8 cellular contexts compared by ENCODE assay signal in the genomic region with DNA sequence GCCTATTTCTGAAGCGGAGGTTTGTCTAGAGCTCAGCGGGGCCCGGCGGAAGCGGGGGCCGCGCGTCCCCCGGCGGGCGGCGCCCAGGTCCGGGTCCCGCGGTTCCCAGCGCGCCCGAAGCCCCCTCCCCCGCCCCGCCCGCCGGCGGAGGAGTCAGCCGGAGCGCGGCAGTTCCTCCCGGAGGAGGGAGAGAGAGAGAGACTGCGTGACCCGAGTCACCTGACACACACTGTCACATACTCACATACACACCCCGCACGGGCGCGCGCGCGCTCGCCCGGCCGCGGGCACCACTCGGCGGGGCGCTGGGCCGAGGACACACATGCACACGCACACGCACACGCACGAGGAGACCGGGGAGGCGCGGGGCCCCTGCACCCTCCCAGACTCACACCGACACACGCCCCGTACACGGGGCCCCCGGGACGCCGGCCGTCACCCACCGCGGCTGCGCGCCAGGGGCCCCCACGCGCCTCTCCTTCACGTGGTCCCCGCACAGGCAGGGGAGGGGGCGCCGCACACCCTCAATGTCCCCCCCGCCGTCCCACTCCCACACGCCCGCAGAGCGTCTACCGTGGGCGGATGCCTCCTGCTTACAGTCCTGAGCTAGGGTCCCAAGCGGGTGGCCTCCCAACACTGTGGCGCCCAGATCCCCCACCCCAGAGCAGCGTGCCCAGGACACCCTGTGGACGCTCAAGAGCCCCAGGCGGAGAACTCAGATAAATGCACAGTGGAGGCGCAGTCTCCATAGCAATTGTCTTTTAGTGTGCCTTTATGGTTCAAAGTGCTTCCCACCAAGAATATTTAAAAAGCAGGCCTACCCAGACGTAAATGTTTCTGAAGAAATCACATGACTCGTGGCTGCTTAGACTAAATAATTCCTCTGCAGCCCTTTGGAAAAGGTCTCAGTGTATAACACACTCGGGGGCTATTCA. TPM values are rescaled to one million over a fixed set of nuclear protein-coding genes. Genes with fewer than 3 reads are reported as not detected.
A peak's percentile ranks its signal among the peaks of the same experiment; 100 is the strongest.
DNase-seq lines count a peak whose midpoint lies in the region; ATAC-seq and TF ChIP-seq lines count a peak whose summit lies in the region.

RRAGD (minus strand) TSS at position 203 of the 935 bp plus-strand sequence. CDS start 280 bp downstream, outside the sequence.

- H3K27ac ChIP-seq in fibroblast of lung (ENCODE audit: insufficient read depth, low read length), result no peak within 1 kb of the TSS

- H3K9me3 ChIP-seq in fibroblast of lung (ENCODE audit: control insufficient read depth, insufficient read depth, low read depth, low read length), result no peaks in the 10 kb centered on the region

- H3K4me1 ChIP-seq in fibroblast of lung (ENCODE audit: control insufficient read depth, extremely low read depth, insufficient read depth, low read length), result no peaks in the 10 kb centered on the region

- H3K4me2 ChIP-seq in fibroblast of lung (ENCODE audit: extremely low read depth, insufficient read depth, low read length), result peak within 1 kb of the TSS; percentile 54

- peaks cover 33% of the 10 kb centered on the region for H3K27me3 ChIP-seq in fibroblast of lung (ENCODE audit: control insufficient read depth, insufficient read depth, low read length)

- no peaks in the 10 kb centered on the region for H4K20me1 ChIP-seq in fibroblast of lung (ENCODE audit: control insufficient read depth, extremely low read depth, insufficient read depth, low read length)

- H3K27me3 Mint-ChIP-seq in activated T-cell treated with anti-CD3 and anti-CD28 coated beads, Interleukin-2, amount 50 U/mL, for 72 hours (ENCODE audit: low read depth), result peaks cover 20% of the 10 kb centered on the region
- peaks cover 21 to 33% of the 10 kb centered on the region in 2 donors for H3K27me3 Mint-ChIP-seq in natural killer cell treated with Interleukin-12 subunit alpha and Interleukin-12 subunit beta and Interleukin-15 and Interleukin-18, amount 100 ng/mL, for 72 hours

- H3K27ac Mint-ChIP-seq in activated T-cell treated with anti-CD3 and anti-CD28 coated beads, Interleukin-2, amount 50 U/mL, for 72 hours, result peak within 1 kb of the TSS; percentile 86
- no peak within 1 kb of the TSS for H3K27ac Mint-ChIP-seq in natural killer cell treated with Interleukin-12 subunit alpha and Interleukin-12 subunit beta and Interleukin-15 and Interleukin-18, amount 100 ng/mL, for 72 hours

- peaks cover 0 to 2% of the 10 kb centered on the region in 2 donors for H3K36me3 Mint-ChIP-seq in activated T-cell treated with anti-CD3 and anti-CD28 coated beads, Interleukin-2, amount 50 U/mL, for 72 hours (ENCODE audit: insufficient read depth in 2 of 2)
- no peaks in the 10 kb centered on the region for H3K36me3 Mint-ChIP-seq in natural killer cell treated with Interleukin-12 subunit alpha and Interleukin-12 subunit beta and Interleukin-15 and Interleukin-18, amount 100 ng/mL, for 72 hours

- no peak for TF ChIP-seq CTCF in fibroblast of lung (conservative IDR thresholded peaks at IDR 0.05 in 1 of 2, IDR thresholded peaks at IDR 0.05 in 1 of 2; ENCODE audit: low read depth in 1 of 2, low read length in 2 of 2)

- peaks cover 23% of the 10 kb centered on the region for H3K4me1 Mint-ChIP-seq in activated T-cell treated with anti-CD3 and anti-CD28 coated beads, Interleukin-2, amount 50 U/mL, for 72 hours (ENCODE audit: low read depth)
- peaks cover 0 to 3% of the 10 kb centered on the region in 2 donors for H3K4me1 Mint-ChIP-seq in natural killer cell treated with Interleukin-12 subunit alpha and Interleukin-12 subunit beta and Interleukin-15 and Interleukin-18, amount 100 ng/mL, for 72 hours (ENCODE audit: low read depth in 2 of 2)

- H2AFZ ChIP-seq in fibroblast of lung (ENCODE audit: low read length), result peak within 1 kb of the TSS; percentile 9

- H3K79me2 ChIP-seq in fibroblast of lung (ENCODE audit: control insufficient read depth, insufficient read depth, low read length), result no peaks in the 10 kb centered on the region

- peak; percentile 81 for DNase-seq in CD1c-positive myeloid dendritic cell (ENCODE audit: extremely low spot score)
- DNase-seq in NOMO-1 treated with dmso at 0.1 percent for 144 hours (lab: John Stamatoyannopoulos, UW; ENCODE audit: unreplicated experiment), result peak; percentile 36
- DNase-seq in activated T-cell treated with anti-CD3 and anti-CD28 coated beads, Interleukin-2, amount 50 U/mL, for 72 hours, result peak; percentile 68
- no peak for DNase-seq in fibroblast of lung (ENCODE audit: low read depth in 2 of 2)
- DNase-seq in natural killer cell treated with Interleukin-12 subunit alpha and Interleukin-12 subunit beta and Interleukin-15 and Interleukin-18, amount 100 ng/mL, for 72 hours (ENCODE audit: low spot score), result no peak
- DNase-seq in superior temporal gyrus (ENCODE audit: extremely low spot score), result peak; percentile 83

- peak within 1 kb of the TSS; percentile 91 to 97 for H3K4me3 Mint-ChIP-seq in activated T-cell treated with anti-CD3 and anti-CD28 coated beads, Interleukin-2, amount 50 U/mL, for 72 hours
- peak within 1 kb of the TSS; percentile 82 for H3K4me3 Mint-ChIP-seq in natural killer cell treated with Interleukin-12 subunit alpha and Interleukin-12 subunit beta and Interleukin-15 and Interleukin-18, amount 100 ng/mL, for 72 hours

- H3K9me3 Mint-ChIP-seq in activated T-cell treated with anti-CD3 and anti-CD28 coated beads, Interleukin-2, amount 50 U/mL, for 72 hours, result no peaks in the 10 kb centered on the region
- H3K9me3 Mint-ChIP-seq in natural killer cell treated with Interleukin-12 subunit alpha and Interleukin-12 subunit beta and Interleukin-15 and Interleukin-18, amount 100 ng/mL, for 72 hours, result no peaks in the 10 kb centered on the region

- ATAC-seq in GM19372 (IDR thresholded peaks at IDR 0.05; ENCODE audit: low read depth, unreplicated experiment) (peak; percentile 73), HG03469 (IDR thresholded peaks at IDR 0.05; ENCODE audit: unreplicated experiment) (peak; percentile 73)
- peak; percentile 87 for ATAC-seq in activated T-cell treated with anti-CD3 and anti-CD28 coated beads, Interleukin-2, amount 50 U/mL, for 72 hours (replicated peaks in 1 of 2)
- ATAC-seq in natural killer cell treated with Interleukin-12 subunit alpha and Interleukin-12 subunit beta and Interleukin-15 and Interleukin-18, amount 100 ng/mL, for 72 hours, result peak; percentile 84 to 88

- no peak within 1 kb of the TSS for H3K9ac ChIP-seq in fibroblast of lung (ENCODE audit: insufficient read depth, low read length)

- H3K4me3 ChIP-seq in fibroblast of lung (replicated peaks in 1 of 4; ENCODE audit: control extremely low read depth in 1 of 4, insufficient read depth in 1 of 4, low read depth in 3 of 4, low read length in 4 of 4), result peak within 1 kb of the TSS; percentile 21 to 52 (median 30)

- no peaks in the 10 kb centered on the region for H3K36me3 ChIP-seq in fibroblast of lung (ENCODE audit: control insufficient read depth, insufficient read depth, low read length)

RNA-seq across cellular contexts. Expression of gene RRAGD, which starts in this region (rescaled TPM):
- 10 to 100 TPM; 11.8 to 12.2 TPM for total RNA-seq in activated T-cell treated with anti-CD3 and anti-CD28 coated beads, Interleukin-2, amount 50 U/mL, for 72 hours
- 1.8 TPM in 2 replicates for total RNA-seq in fibroblast of lung
- 0.07 and 0.08 TPM in 2 replicates for polyA plus RNA-seq in fibroblast of lung
- 0.23 TPM in 1 of 2 replicates, not detected in the other for polyA plus RNA-seq in fibroblast of lung (2012)
- polyA minus RNA-seq in fibroblast of lung (ENCODE audit: low replicate concordance), result not detected in 2 replicates
- 1 to 10 TPM in 1 of 2 donors, under 1 TPM in 1; 0.98 to 1.3 TPM for total RNA-seq in natural killer cell treated with Interleukin-12 subunit alpha and Interleukin-12 subunit beta and Interleukin-15 and Interleukin-18, amount 100 ng/mL, for 72 hours

Comparison
In these comparisons a context has a peak if more than half of its experiments do, and no peak if none do; other contexts are left out.
1. DNase-seq: peak in CD1c-positive myeloid dendritic cell (single experiment), NOMO-1 treated with dmso at 0.1 percent for 144 hours (single experiment), activated T-cell treated with anti-CD3 and anti-CD28 coated beads, Interleukin-2, amount 50 U/mL, for 72 hours (2 of 2) and superior temporal gyrus (single experiment); none in fibroblast of lung (0 of 2) and natural killer cell treated with Interleukin-12 subunit alpha and Interleukin-12 subunit beta and Interleukin-15 and Interleukin-18, amount 100 ng/mL, for 72 hours (single experiment).
2. Peak in every context shown above with its lines, with median percentiles within 50 percentile points of each other: ATAC-seq.